Comparison of ENCODE assay signal across 12 cellular contexts in genomic region chr17:7867881-7868329, GRCh38. TPM values are rescaled to one million over a fixed set of nuclear protein-coding genes. Genes with fewer than 3 reads are reported as not detected.
DNase-seq lines count a peak whose midpoint lies in the region; ATAC-seq and TF ChIP-seq lines count a peak whose summit lies in the region.
"Had no signal": no experiment of that assay in that cellular context is flagged by ENCODE, and none has a peak within 500 bp of the region (broad histone marks: within the 10 kb centered on the region; RNA-seq: fewer than 3 reads in every experiment).

No MANE protein-coding gene starts in this region.

- DNase-seq in activated CD8-positive, alpha-beta memory T cell treated with anti-CD3 and anti-CD28 coated beads, Interleukin-2, amount 10 ng/mL, durations not matched to agents 7 days and 5 days: peak; percentile 64
- no peak for DNase-seq in activated CD8-positive, alpha-beta memory T cell treated with anti-CD3 and anti-CD28 coated beads, Interleukin-2, amount 50 U/mL, for 48 hours
- DNase-seq in NOMO-1 treated with DMSO at 0.1 percent for 48 hours (lab: John Stamatoyannopoulos, UW; ENCODE audit: unreplicated experiment) (peak; percentile 69), colonic mucosa (no peak), globus pallidus (ENCODE audit: low spot score) (no peak), upper lobe of left lung (no peak), NCI-H345 treated with DMSO at 0.1 percent for 48 hours (lab: John Stamatoyannopoulos, UW; ENCODE audit: unreplicated experiment) (no peak)
- DNase-seq: dermis blood vessel endothelial cell had no signal

- no peaks in the 10 kb centered on the region for H3K27me3 Mint-ChIP-seq in activated CD8-positive, alpha-beta memory T cell treated with anti-CD3 and anti-CD28 coated beads, Interleukin-2, amount 10 ng/mL, durations not matched to agents 7 days and 5 days

- WGBS in upper lobe of left lung, 2 donors: 59 to 70% methylated on average over 5 of the region's 5 CpGs

- ATAC-seq in activated CD8-positive, alpha-beta memory T cell treated with anti-CD3 and anti-CD28 coated beads, Interleukin-2, amount 10 ng/mL, durations not matched to agents 7 days and 5 days: peak; percentile 91
- ATAC-seq in upper lobe of left lung (ENCODE audit: low FRiP score in 2 of 2): no peak
- ATAC-seq: left lobe of liver had no signal

- no peak for TF ChIP-seq POLR2A in upper lobe of left lung (IDR thresholded peaks at IDR 0.05)

- H3K27ac ChIP-seq in colonic mucosa (no peak overlapping the region), skin epidermis (peak overlapping the region in 12 of 21 experiments; percentile 2 to 70 (median 32)), upper lobe of left lung (peak overlapping the region in 1 of 4 donors; percentile 37)

- H3K4me1 ChIP-seq in colonic mucosa (no peaks in the 10 kb centered on the region), upper lobe of left lung (peaks cover 0 to 15% (median 9%) of the 10 kb centered on the region in 4 donors)

- H3K27me3 ChIP-seq in colonic mucosa: no peaks in the 10 kb centered on the region
- no peaks in the 10 kb centered on the region for H3K27me3 ChIP-seq in upper lobe of left lung

- H3K27ac Mint-ChIP-seq in activated CD8-positive, alpha-beta memory T cell treated with anti-CD3 and anti-CD28 coated beads, Interleukin-2, amount 10 ng/mL, durations not matched to agents 7 days and 5 days: peak overlapping the region; percentile 81

- TF ChIP-seq CTCF in colonic mucosa (IDR thresholded peaks at IDR 0.05): no peak
- TF ChIP-seq CTCF in upper lobe of left lung (IDR thresholded peaks at IDR 0.05): no peak

- TF ChIP-seq EP300 in upper lobe of left lung (IDR thresholded peaks at IDR 0.05): no peak

- peaks cover 29% of the 10 kb centered on the region for H3K4me1 Mint-ChIP-seq in activated CD8-positive, alpha-beta memory T cell treated with anti-CD3 and anti-CD28 coated beads, Interleukin-2, amount 10 ng/mL, durations not matched to agents 7 days and 5 days

- H3K36me3 ChIP-seq in colonic mucosa (no peaks in the 10 kb centered on the region), upper lobe of left lung (no peaks in the 10 kb centered on the region)

- H3K9me3 ChIP-seq in colonic mucosa (no peaks in the 10 kb centered on the region), upper lobe of left lung (no peaks in the 10 kb centered on the region)

- peaks cover 26% of the 10 kb centered on the region for H3K36me3 Mint-ChIP-seq in activated CD8-positive, alpha-beta memory T cell treated with anti-CD3 and anti-CD28 coated beads, Interleukin-2, amount 10 ng/mL, durations not matched to agents 7 days and 5 days

- peak overlapping the region; percentile 2 to 9 for H3K9ac ChIP-seq in colonic mucosa (ENCODE audit: low read depth in 2 of 2, low read length in 2 of 2)

- CTCF ChIA-PET in activated CD8-positive, alpha-beta memory T cell treated with anti-CD3 and anti-CD28 coated beads, Interleukin-2, amount 10 ng/mL, durations not matched to agents 7 days and 5 days (lab: Charles Lee): interaction anchor here (0.6 to 8.1 kb wide), 14 partner anchors 9 to 192 kb away, joined by 3 to 68 read pairs (median 4); partner anchors contain the start of genes CNTROB, NAA38, RNF227 and TRAPPC1

- peak overlapping the region; percentile 49 for H3K4me3 Mint-ChIP-seq in activated CD8-positive, alpha-beta memory T cell treated with anti-CD3 and anti-CD28 coated beads, Interleukin-2, amount 10 ng/mL, durations not matched to agents 7 days and 5 days
- H3K4me3 Mint-ChIP-seq: neural crest cell had no signal

- H3K9me3 Mint-ChIP-seq in activated CD8-positive, alpha-beta memory T cell treated with anti-CD3 and anti-CD28 coated beads, Interleukin-2, amount 10 ng/mL, durations not matched to agents 7 days and 5 days (ENCODE audit: low read depth): peaks cover 2% of the 10 kb centered on the region
- H3K9me3 Mint-ChIP-seq: neural crest cell had no signal

- H3K4me3 ChIP-seq in colonic mucosa (no peak overlapping the region), skin epidermis (no peak overlapping the region), upper lobe of left lung (no peak overlapping the region)
- H3K4me3 ChIP-seq: smooth muscle cell had no signal

- intact Hi-C loops in colonic mucosa (cut with DNase I): no loop called here

RNA-seq across cellular contexts. Expression of gene CYB5D1, which starts 10.1 kb away (rescaled TPM):
- total RNA-seq in activated CD8-positive, alpha-beta memory T cell treated with anti-CD3 and anti-CD28 coated beads, Interleukin-2, amount 10 ng/mL, durations not matched to agents 7 days and 5 days: 1 to 10 TPM; 6.4 to 8.2 TPM
- total RNA-seq in colonic mucosa (10 to 100 TPM in 1 of 2 donors, 1 to 10 TPM in 1; 9.4 to 18.2 TPM), upper lobe of left lung (10 to 100 TPM in 2 of 6 donors, 1 to 10 TPM in 4; 5.2 to 12.4 (median 7.3) TPM)

RNA-seq across cellular contexts. Expression of gene NAA38, which starts 10.5 kb away (rescaled TPM):
- total RNA-seq in activated CD8-positive, alpha-beta memory T cell treated with anti-CD3 and anti-CD28 coated beads, Interleukin-2, amount 10 ng/mL, durations not matched to agents 7 days and 5 days: 10 to 100 TPM; 86.0 to 95.8 TPM
- 100 to 1,000 TPM in 1 of 2 donors, 10 to 100 TPM in 1; 59.5 to 133 TPM for total RNA-seq in colonic mucosa
- 100 to 1,000 TPM in 2 of 6 donors, 10 to 100 TPM in 4; 50.0 to 111 (median 75.5) TPM for total RNA-seq in upper lobe of left lung

RNA-seq across cellular contexts. Expression of gene TMEM88, which starts 13.0 kb away (rescaled TPM):
- total RNA-seq in activated CD8-positive, alpha-beta memory T cell treated with anti-CD3 and anti-CD28 coated beads, Interleukin-2, amount 10 ng/mL, durations not matched to agents 7 days and 5 days: 1 to 10 TPM in 1 of 2 experiments, under 1 TPM in 1; 0.84 to 1.2 TPM
- total RNA-seq in colonic mucosa (1 to 10 TPM; 2.5 to 2.7 TPM), upper lobe of left lung (10 to 100 TPM in 2 of 6 donors, 1 to 10 TPM in 3, not detected in 1; 1.6 to 16.1 (median 9.3) TPM)

RNA-seq across cellular contexts. Expression of gene CHD3, which starts 20.7 kb away (rescaled TPM):
- total RNA-seq in activated CD8-positive, alpha-beta memory T cell treated with anti-CD3 and anti-CD28 coated beads, Interleukin-2, amount 10 ng/mL, durations not matched to agents 7 days and 5 days: 100 to 1,000 TPM; 139 to 147 TPM
- total RNA-seq in colonic mucosa (100 to 1,000 TPM in 1 of 2 donors, 10 to 100 TPM in 1; 56.3 to 108 TPM), upper lobe of left lung (100 to 1,000 TPM in 2 of 6 donors, 10 to 100 TPM in 4; 68.1 to 183 (median 91.3) TPM)

RNA-seq across cellular contexts. Expression of gene KDM6B, which starts 33.9 kb away (rescaled TPM):
- 10 to 100 TPM; 15.5 to 31.9 TPM for total RNA-seq in activated CD8-positive, alpha-beta memory T cell treated with anti-CD3 and anti-CD28 coated beads, Interleukin-2, amount 10 ng/mL, durations not matched to agents 7 days and 5 days
- total RNA-seq in colonic mucosa (10 to 100 TPM; 32.7 to 42.6 TPM), upper lobe of left lung (10 to 100 TPM; 17.5 to 68.0 (median 42.2) TPM)

Comparison
In these comparisons a context has a peak if more than half of its experiments do, and no peak if none do; other contexts are left out.
1. DNase-seq: peak in activated CD8-positive, alpha-beta memory T cell treated with anti-CD3 and anti-CD28 coated beads, Interleukin-2, amount 10 ng/mL, durations not matched to agents 7 days and 5 days (single experiment) and NOMO-1 treated with DMSO at 0.1 percent for 48 hours (single experiment); none in activated CD8-positive, alpha-beta memory T cell treated with anti-CD3 and anti-CD28 coated beads, Interleukin-2, amount 50 U/mL, for 48 hours (single experiment), colonic mucosa (single experiment), globus pallidus (single experiment), upper lobe of left lung (0 of 2) and NCI-H345 treated with DMSO at 0.1 percent for 48 hours (single experiment).